In genomic region chr17:68213428-68214411, GRCh38 we compare ENCODE assay signal across 2 cellular contexts.
A peak's percentile ranks its signal among the peaks of the same experiment; 100 is the strongest.
TF ChIP-seq lines count a peak whose summit lies in the region.

No MANE protein-coding gene starts in this region.

TF ChIP-seq in GM12891, 5 proteins besides CTCF, POLR2A, EP300 and RAD21:
- peak; percentile 6; the same call in 1 of the 2 replicates for TF ChIP-seq SPI1 (IDR thresholded peaks at IDR 0.05; ENCODE audit: low read depth, low read length)

TF ChIP-seq in GM12878, 131 proteins besides CTCF, POLR2A, EP300 and RAD21:
- TF ChIP-seq SPI1 (IDR thresholded peaks at IDR 0.05; ENCODE audit: borderline replicate concordance, insufficient read depth, low read depth, low read length) (peak; percentile 43; the same call in 1 of the 2 replicates), IKZF2 (IDR thresholded peaks at IDR 0.05) (peak in 1 of 2 experiments; percentile 30; a peak in 1 of 4 replicates)
